In the genomic region with DNA sequence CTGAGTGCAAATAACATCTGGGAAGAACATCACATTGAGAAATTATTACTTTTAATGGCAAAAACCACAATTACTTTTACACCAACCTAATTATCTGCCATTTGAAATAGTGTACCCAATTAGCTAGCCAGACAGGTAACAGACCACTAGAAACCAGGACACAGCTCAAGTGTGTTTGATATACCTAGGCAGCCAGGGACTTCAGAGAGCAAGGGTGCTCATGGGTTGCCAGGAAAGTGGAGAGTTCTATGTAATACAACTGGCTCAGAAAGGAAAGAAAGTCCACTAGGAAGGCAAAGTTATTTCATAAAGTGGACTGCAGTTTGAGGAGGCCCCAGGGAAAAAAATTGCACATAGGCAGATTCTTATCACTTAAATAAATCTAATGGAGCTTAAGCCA, we compare ENCODE assay signal across 36 cellular contexts. TPM values are rescaled to one million over a fixed set of nuclear protein-coding genes. Genes with fewer than 3 reads are reported as not detected.
"Had no signal": no experiment of that assay in that cellular context is flagged by ENCODE, and none has a peak within 500 bp of the region (broad histone marks: within the 10 kb centered on the region; RNA-seq: fewer than 3 reads in every experiment).

No MANE protein-coding gene starts in this region.

- H3K27me3 Mint-ChIP-seq: activated B cell treated with CpG ODN at 0.5 μM for 24 hours; activated CD4-positive, alpha-beta memory T cell treated with anti-CD3 and anti-CD28 coated beads for 36 hours; activated CD4-positive, alpha-beta T cell treated with anti-CD3 and anti-CD28 coated beads, Interleukin-2, amount 10 ng/mL, durations not matched to agents 24 days and 14 days; activated naive CD8-positive, alpha-beta T cell treated with anti-CD3 and anti-CD28 coated beads for 36 hours; activated T-helper 17 cell treated with anti-CD3 and anti-CD28 coated beads, Interleukin-2, amount 50 U/mL, for 72 hours had no signal

- H3K4me3 ChIP-seq: adrenal gland, body of pancreas, breast epithelium had no signal

- ATAC-seq: activated CD8-positive, alpha-beta T cell treated with anti-CD3 and anti-CD28 coated beads for 36 hours; activated naive CD4-positive, alpha-beta T cell treated with anti-CD3 and anti-CD28 coated beads, Interleukin-2, amount 50 U/mL, for 72 hours; activated T-cell treated with anti-CD3 and anti-CD28 coated beads, Interleukin-2, amount 50 U/mL, for 4 hours; activated T-cell treated with anti-CD3 and anti-CD28 coated beads, Interleukin-2, amount 50 U/mL, for 72 hours; activated T-helper 17 cell treated with anti-CD3 and anti-CD28 coated beads, Interleukin-2, amount 50 U/mL, for 72 hours; body of pancreas had no signal

- H3K36me3 Mint-ChIP-seq: activated CD4-positive, alpha-beta memory T cell treated with anti-CD3 and anti-CD28 coated beads for 36 hours; activated naive CD4-positive, alpha-beta T cell treated with anti-CD3 and anti-CD28 coated beads, Interleukin-2, amount 50 U/mL, for 72 hours; activated naive CD8-positive, alpha-beta T cell treated with anti-CD3 and anti-CD28 coated beads for 36 hours had no signal

- H3K4me3 Mint-ChIP-seq: activated B cell treated with CpG ODN at 0.5 μM for 24 hours; activated CD4-positive, alpha-beta memory T cell treated with anti-CD3 and anti-CD28 coated beads for 36 hours; activated CD4-positive, alpha-beta T cell treated with anti-CD3 and anti-CD28 coated beads, Interleukin-2, amount 10 ng/mL, durations not matched to agents 24 days and 14 days; activated CD8-positive, alpha-beta T cell treated with anti-CD3 and anti-CD28 coated beads for 36 hours; activated naive CD4-positive, alpha-beta T cell treated with anti-CD3 and anti-CD28 coated beads for 36 hours; activated naive CD8-positive, alpha-beta T cell treated with anti-CD3 and anti-CD28 coated beads for 36 hours; activated T-cell treated with anti-CD3 and anti-CD28 coated beads, Interleukin-2, amount 50 U/mL, for 4 hours; activated T-cell treated with anti-CD3 and anti-CD28 coated beads, Interleukin-2, amount 50 U/mL, for 72 hours; activated T-helper 1 cell treated with anti-CD3 and anti-CD28 coated beads, Interleukin-12 subunit alpha, Interleukin-12 subunit beta, Interleukin-2, Interleukin-4 antibody, amounts not matched to agents 30 ng/mL and 10 ng/mL and 1 ng/mL, durations not matched to agents 14 hours and 24 hours and 36 hours; activated T-helper 17 cell treated with anti-CD3 and anti-CD28 coated beads, Interleukin-2, amount 50 U/mL, for 72 hours; T-helper 1 cell treated with Interleukin-12 subunit alpha and Interleukin-12 subunit beta and Interleukin-4 antibody, amounts not matched to agents 30 μg/mL and 1 μg/mL, for 36 hours; T-helper 2 cell treated with Interferon-gamma antibody and Interleukin-4, amounts not matched to agents 5 μg/mL and 100 μg/mL, for 36 hours had no signal

- H3K9me3 ChIP-seq: adrenal gland, body of pancreas, breast epithelium had no signal

- H3K27me3 ChIP-seq: adrenal gland, body of pancreas, brain microvascular endothelial cell, breast epithelium had no signal

- H3K9me3 Mint-ChIP-seq: activated B cell treated with CpG ODN at 0.5 μM for 24 hours; activated CD4-positive, alpha-beta memory T cell treated with anti-CD3 and anti-CD28 coated beads for 36 hours; activated CD4-positive, alpha-beta T cell treated with anti-CD3 and anti-CD28 coated beads, Interleukin-2, amount 10 ng/mL, durations not matched to agents 24 days and 14 days; activated naive CD4-positive, alpha-beta T cell treated with anti-CD3 and anti-CD28 coated beads for 36 hours; activated naive CD8-positive, alpha-beta T cell treated with anti-CD3 and anti-CD28 coated beads for 36 hours; T-helper 1 cell treated with Interleukin-12 subunit alpha and Interleukin-12 subunit beta and Interleukin-4 antibody, amounts not matched to agents 30 μg/mL and 1 μg/mL, for 36 hours; T-helper 2 cell treated with Interferon-gamma antibody and Interleukin-4, amounts not matched to agents 5 μg/mL and 100 μg/mL, for 36 hours had no signal

- H3K27ac Mint-ChIP-seq: activated B cell treated with CpG ODN at 0.5 μM for 24 hours; activated CD4-positive, alpha-beta memory T cell treated with anti-CD3 and anti-CD28 coated beads for 36 hours; activated CD4-positive, alpha-beta T cell treated with anti-CD3 and anti-CD28 coated beads, Interleukin-2, amount 10 ng/mL, durations not matched to agents 24 days and 14 days; activated CD8-positive, alpha-beta T cell treated with anti-CD3 and anti-CD28 coated beads for 36 hours; activated naive CD4-positive, alpha-beta T cell treated with anti-CD3 and anti-CD28 coated beads for 36 hours; activated naive CD4-positive, alpha-beta T cell treated with anti-CD3 and anti-CD28 coated beads, Interleukin-2, amount 50 U/mL, for 72 hours; activated naive CD8-positive, alpha-beta T cell treated with anti-CD3 and anti-CD28 coated beads for 36 hours; activated T-cell treated with anti-CD3 and anti-CD28 coated beads, Interleukin-2, amount 50 U/mL, for 72 hours; activated T-helper 1 cell treated with anti-CD3 and anti-CD28 coated beads, Interleukin-12 subunit alpha, Interleukin-12 subunit beta, Interleukin-2, Interleukin-4 antibody, amounts not matched to agents 30 ng/mL and 10 ng/mL and 1 ng/mL, durations not matched to agents 14 hours and 24 hours and 36 hours; activated T-helper 17 cell treated with anti-CD3 and anti-CD28 coated beads, Interleukin-2, amount 50 U/mL, for 72 hours; T-helper 1 cell treated with Interleukin-12 subunit alpha and Interleukin-12 subunit beta and Interleukin-4 antibody, amounts not matched to agents 30 μg/mL and 1 μg/mL, for 36 hours; T-helper 2 cell treated with Interferon-gamma antibody and Interleukin-4, amounts not matched to agents 5 μg/mL and 100 μg/mL, for 36 hours had no signal

- DNase-seq: activated B cell treated with CpG ODN at 0.5 μM for 24 hours; activated CD4-positive, alpha-beta memory T cell treated with anti-CD3 and anti-CD28 coated beads for 36 hours; activated CD4-positive, alpha-beta T cell treated with anti-CD3 and anti-CD28 coated beads for 4 hours; activated CD4-positive, alpha-beta T cell treated with anti-CD3 and anti-CD28 coated beads, Interleukin-2, amount 10 ng/mL, durations not matched to agents 24 days and 14 days; activated CD4-positive, alpha-beta T cell treated with anti-CD3 and anti-CD28 coated beads, Interleukin-2, amount 50 U/mL, for 1 hour; activated CD4-positive, alpha-beta T cell treated with anti-CD3 and anti-CD28 coated beads, Interleukin-2, amount 50 U/mL, for 4 hours; activated CD4-positive, CD25-positive, alpha-beta regulatory T cell treated with anti-CD3 and anti-CD28 coated beads, Interleukin-2, amount 50 U/mL, for 72 hours; activated CD8-positive, alpha-beta memory T cell treated with anti-CD3 and anti-CD28 coated beads, Interleukin-2, amount 50 U/mL, for 4 hours; activated CD8-positive, alpha-beta T cell treated with anti-CD3 and anti-CD28 coated beads for 36 hours; activated effector memory CD4-positive, alpha-beta T cell treated with anti-CD3 and anti-CD28 coated beads, Interleukin-2, amount 50 U/mL, for 16 hours; activated gamma-delta T cell treated with Interleukin-2 at 50 U/mL for 16 hours; activated naive CD4-positive, alpha-beta T cell; activated naive CD4-positive, alpha-beta T cell treated with anti-CD3 and anti-CD28 coated beads for 36 hours; activated naive CD4-positive, alpha-beta T cell treated with anti-CD3 and anti-CD28 coated beads, Interleukin-2, amount 50 U/mL, for 16 hours; activated naive CD8-positive, alpha-beta T cell treated with anti-CD3 and anti-CD28 coated beads for 36 hours; activated T-cell treated with anti-CD3 and anti-CD28 coated beads for 4 hours; activated T-cell treated with anti-CD3 and anti-CD28 coated beads, Interleukin-2, amount 50 U/mL, for 1 hour; activated T-cell treated with anti-CD3 and anti-CD28 coated beads, Interleukin-2, amount 50 U/mL, for 4 hours; activated T-cell treated with anti-CD3 and anti-CD28 coated beads, Interleukin-2, amount 50 U/mL, for 72 hours; adrenal gland; amniotic stem cell; aorta; body of pancreas; brain microvascular endothelial cell; central memory CD4-positive, alpha-beta T cell; T-helper 1 cell; T-helper 2 cell; T-helper 9 cell had no signal

- H3K4me1 Mint-ChIP-seq: activated B cell treated with CpG ODN at 0.5 μM for 24 hours; activated CD4-positive, alpha-beta T cell treated with anti-CD3 and anti-CD28 coated beads, Interleukin-2, amount 10 ng/mL, durations not matched to agents 24 days and 14 days; activated naive CD8-positive, alpha-beta T cell treated with anti-CD3 and anti-CD28 coated beads for 36 hours; activated T-helper 17 cell treated with anti-CD3 and anti-CD28 coated beads, Interleukin-2, amount 50 U/mL, for 72 hours had no signal

- H3K27ac ChIP-seq: adrenal gland, body of pancreas, brain microvascular endothelial cell, breast epithelium, VCaP had no signal

- H3K4me1 ChIP-seq: adrenal gland, body of pancreas, breast epithelium had no signal

- H3K36me3 ChIP-seq: adrenal gland, brain microvascular endothelial cell, breast epithelium had no signal

RNA-seq across cellular contexts. Expression of gene PTN, which starts 50.0 kb away (rescaled TPM):
- total RNA-seq: activated B cell treated with CpG ODN at 0.5 μM for 24 hours; activated CD4-positive, alpha-beta memory T cell treated with anti-CD3 and anti-CD28 coated beads for 36 hours; activated CD4-positive, alpha-beta T cell treated with anti-CD3 and anti-CD28 coated beads, Interleukin-2, amount 10 ng/mL, durations not matched to agents 24 days and 14 days; activated CD8-positive, alpha-beta memory T cell treated with anti-CD3 and anti-CD28 coated beads for 36 hours; activated CD8-positive, alpha-beta T cell treated with anti-CD3 and anti-CD28 coated beads for 36 hours; activated naive CD4-positive, alpha-beta T cell treated with anti-CD3 and anti-CD28 coated beads for 36 hours; activated naive CD4-positive, alpha-beta T cell treated with anti-CD3 and anti-CD28 coated beads, Interleukin-2, amount 50 U/mL, for 72 hours; activated naive CD8-positive, alpha-beta T cell treated with anti-CD3 and anti-CD28 coated beads for 36 hours; activated T-cell treated with anti-CD3 and anti-CD28 coated beads, Interleukin-2, amount 50 U/mL, for 4 hours; activated T-cell treated with anti-CD3 and anti-CD28 coated beads, Interleukin-2, amount 50 U/mL, for 72 hours; activated T-helper 1 cell treated with anti-CD3 and anti-CD28 coated beads, Interleukin-12 subunit alpha, Interleukin-12 subunit beta, Interleukin-2, Interleukin-4 antibody, amounts not matched to agents 30 ng/mL and 10 ng/mL and 1 ng/mL, durations not matched to agents 14 hours and 24 hours and 36 hours had no signal
